In the genomic region with DNA sequence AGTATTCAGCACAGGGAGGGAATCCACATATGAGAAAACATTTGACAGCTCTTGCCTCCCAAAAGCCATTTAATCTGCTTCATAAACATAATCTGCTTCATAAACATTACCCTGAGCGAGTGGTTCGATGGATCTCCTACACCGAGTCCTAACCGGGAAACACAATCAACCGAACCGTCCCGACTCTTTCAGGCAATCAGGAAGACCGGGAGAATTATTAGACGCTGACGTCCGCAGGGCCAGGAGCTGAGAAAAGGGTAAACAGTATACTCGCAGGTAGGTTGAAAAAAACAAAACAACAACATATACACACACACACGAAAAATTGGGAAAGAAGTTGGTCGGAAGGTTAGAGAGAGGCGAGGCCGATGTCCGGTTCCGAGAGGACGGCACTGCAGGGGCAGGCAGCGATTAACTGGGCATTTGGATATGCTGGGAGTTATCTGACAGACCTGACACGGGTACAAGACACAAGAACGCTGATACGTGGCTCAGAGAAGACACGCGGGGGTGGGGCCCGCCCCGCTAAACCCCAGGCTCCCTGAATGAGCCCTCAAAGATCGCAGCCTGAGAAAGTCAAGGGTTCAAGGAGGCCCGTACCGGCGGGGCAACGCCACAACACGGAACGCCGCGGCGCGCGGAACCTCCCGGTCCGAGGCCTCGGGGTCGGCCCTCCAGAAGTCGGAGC, we compare ENCODE assay signal across 8 cellular contexts. TPM values are rescaled to one million over a fixed set of nuclear protein-coding genes. Genes with fewer than 3 reads are reported as not detected.
A peak's percentile ranks its signal among the peaks of the same experiment; 100 is the strongest.
DNase-seq lines count a peak whose midpoint lies in the region; ATAC-seq and TF ChIP-seq lines count a peak whose summit lies in the region.

No MANE protein-coding gene starts in this region.

- H3K4me3 Mint-ChIP-seq in memory B cell = peak overlapping the region; percentile 89
- H3K4me3 Mint-ChIP-seq in stimulated activated naive B cell treated with anti-CD40 and anti-IgM and Interleukin-4, amounts not matched to agents 10 μg/mL and 1 μg/mL and 100 μg/mL, for 72 hours = peak overlapping the region; percentile 98 to 100

- no peak for TF ChIP-seq CTCF in AG04449 (IDR thresholded peaks at IDR 0.05; ENCODE audit: insufficient read depth, low read length, missing control alignments)

- peak overlapping the region; percentile 92 for H3K4me3 ChIP-seq in AG04449 (ENCODE audit: low read depth, low read length)

- CTCF ChIA-PET in AG04449 (lab: Yijun Ruan, JAX) = interaction anchor here (1.2 to 3.8 kb wide), 5 partner anchors 13 to 154 kb away, joined by 3 to 15 read pairs (median 4); partner anchors contain the start of gene ZNF821

- H3K9me3 Mint-ChIP-seq in memory B cell = no peaks in the 10 kb centered on the region
- H3K9me3 Mint-ChIP-seq in stimulated activated naive B cell treated with anti-CD40 and anti-IgM and Interleukin-4, amounts not matched to agents 10 μg/mL and 1 μg/mL and 100 μg/mL, for 72 hours = no peaks in the 10 kb centered on the region

- POLR2A ChIA-PET in AG04449 (lab: Yijun Ruan, JAX) = interaction anchor here (0.6 to 1.1 kb wide), 4 partner anchors 21 to 286 kb away, joined by 3 read pairs; partner anchors contain the start of genes DHX38 and TXNL4B

- peak overlapping the region; percentile 98 for H3K27ac Mint-ChIP-seq in memory B cell
- peak overlapping the region; percentile 100 for H3K27ac Mint-ChIP-seq in stimulated activated naive B cell treated with anti-CD40 and anti-IgM and Interleukin-4, amounts not matched to agents 10 μg/mL and 1 μg/mL and 100 μg/mL, for 72 hours

- DNase-seq in AG04449 (ENCODE audit: low read depth, low spot score) = no peak
- DNase-seq in T follicular helper cell (ENCODE audit: low read depth) = peak; percentile 23
- DNase-seq in dermis blood vessel endothelial cell = peak; percentile 49
- no peak for DNase-seq in memory B cell (ENCODE audit: low spot score in 2 of 2)
- no peak for DNase-seq in stimulated activated naive B cell treated with anti-CD40 and anti-IgM and Interleukin-4, amounts not matched to agents 10 μg/mL and 1 μg/mL and 100 μg/mL, for 72 hours
- no peak for DNase-seq in NCI-H2107 (lab: John Stamatoyannopoulos, UW)

- peak; percentile 38 for ATAC-seq in GM18868 (IDR thresholded peaks at IDR 0.05; ENCODE audit: unreplicated experiment)
- ATAC-seq in HG03135 (IDR thresholded peaks at IDR 0.05; ENCODE audit: unreplicated experiment) = peak; percentile 30
- peak; percentile 23 for ATAC-seq in memory B cell (ENCODE audit: low read depth)
- peak; percentile 59 to 61 for ATAC-seq in stimulated activated naive B cell treated with anti-CD40 and anti-IgM and Interleukin-4, amounts not matched to agents 10 μg/mL and 1 μg/mL and 100 μg/mL, for 72 hours (replicated peaks)

- no peaks in the 10 kb centered on the region for H3K27me3 Mint-ChIP-seq in memory B cell
- H3K27me3 Mint-ChIP-seq in stimulated activated naive B cell treated with anti-CD40 and anti-IgM and Interleukin-4, amounts not matched to agents 10 μg/mL and 1 μg/mL and 100 μg/mL, for 72 hours = no peaks in the 10 kb centered on the region

- peaks cover 9% of the 10 kb centered on the region for H3K4me1 Mint-ChIP-seq in memory B cell
- H3K4me1 Mint-ChIP-seq in stimulated activated naive B cell treated with anti-CD40 and anti-IgM and Interleukin-4, amounts not matched to agents 10 μg/mL and 1 μg/mL and 100 μg/mL, for 72 hours = peaks cover 9 to 22% of the 10 kb centered on the region in 2 donors

- H3K36me3 Mint-ChIP-seq in memory B cell = peaks cover 5% of the 10 kb centered on the region
- peaks cover 17 to 26% of the 10 kb centered on the region in 2 donors for H3K36me3 Mint-ChIP-seq in stimulated activated naive B cell treated with anti-CD40 and anti-IgM and Interleukin-4, amounts not matched to agents 10 μg/mL and 1 μg/mL and 100 μg/mL, for 72 hours

RNA-seq across cellular contexts. Expression of gene AP1G1, which starts 0.6 kb away (rescaled TPM):
- total RNA-seq in dermis blood vessel endothelial cell = 69.1 and 92.3 TPM in 2 replicates

RNA-seq across cellular contexts. Expression of gene ATXN1L, which starts 37.7 kb away (rescaled TPM):
- total RNA-seq in dermis blood vessel endothelial cell = 16.2 and 24.9 TPM in 2 replicates

Comparison
In these comparisons a context has a peak if more than half of its experiments do, and no peak if none do; other contexts are left out.
1. DNase-seq: peak in T follicular helper cell (single experiment) and dermis blood vessel endothelial cell (single experiment); none in AG04449 (single experiment), memory B cell (0 of 2), stimulated activated naive B cell treated with anti-CD40 and anti-IgM and Interleukin-4, amounts not matched to agents 10 μg/mL and 1 μg/mL and 100 μg/mL, for 72 hours (single experiment) and NCI-H2107 (single experiment).
2. Peak in every context shown above with its lines, with median percentiles within 50 percentile points of each other: ATAC-seq.